Comparison of ENCODE assay signal across 1 cellular context in genomic region chr11:120511116-120511803, GRCh38.
TF ChIP-seq lines count a peak whose summit lies in the region.

A gene with protein sequence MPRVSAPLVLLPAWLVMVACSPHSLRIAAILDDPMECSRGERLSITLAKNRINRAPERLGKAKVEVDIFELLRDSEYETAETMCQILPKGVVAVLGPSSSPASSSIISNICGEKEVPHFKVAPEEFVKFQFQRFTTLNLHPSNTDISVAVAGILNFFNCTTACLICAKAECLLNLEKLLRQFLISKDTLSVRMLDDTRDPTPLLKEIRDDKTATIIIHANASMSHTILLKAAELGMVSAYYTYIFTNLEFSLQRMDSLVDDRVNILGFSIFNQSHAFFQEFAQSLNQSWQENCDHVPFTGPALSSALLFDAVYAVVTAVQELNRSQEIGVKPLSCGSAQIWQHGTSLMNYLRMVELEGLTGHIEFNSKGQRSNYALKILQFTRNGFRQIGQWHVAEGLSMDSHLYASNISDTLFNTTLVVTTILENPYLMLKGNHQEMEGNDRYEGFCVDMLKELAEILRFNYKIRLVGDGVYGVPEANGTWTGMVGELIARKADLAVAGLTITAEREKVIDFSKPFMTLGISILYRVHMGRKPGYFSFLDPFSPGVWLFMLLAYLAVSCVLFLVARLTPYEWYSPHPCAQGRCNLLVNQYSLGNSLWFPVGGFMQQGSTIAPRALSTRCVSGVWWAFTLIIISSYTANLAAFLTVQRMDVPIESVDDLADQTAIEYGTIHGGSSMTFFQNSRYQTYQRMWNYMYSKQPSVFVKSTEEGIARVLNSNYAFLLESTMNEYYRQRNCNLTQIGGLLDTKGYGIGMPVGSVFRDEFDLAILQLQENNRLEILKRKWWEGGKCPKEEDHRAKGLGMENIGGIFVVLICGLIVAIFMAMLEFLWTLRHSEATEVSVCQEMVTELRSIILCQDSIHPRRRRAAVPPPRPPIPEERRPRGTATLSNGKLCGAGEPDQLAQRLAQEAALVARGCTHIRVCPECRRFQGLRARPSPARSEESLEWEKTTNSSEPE (plus strand): TSS chr11:120511748. CDS start chr11:120660319, 148,571 bp downstream.

TF ChIP-seq in SK-N-SH, 30 proteins besides CTCF, POLR2A, EP300 and RAD21:
- TF ChIP-seq NRF1 (IDR thresholded peaks at IDR 0.05; ENCODE audit: low read depth, low read length), result peak; percentile 45
- TF ChIP-seq REST (IDR thresholded peaks at IDR 0.05; ENCODE audit: low read depth, low read length), result no peak
- no peak for TF ChIP-seq FOSL2 (IDR thresholded peaks at IDR 0.05; ENCODE audit: borderline replicate concordance, low read depth)
- TF ChIP-seq RCOR1 (IDR thresholded peaks at IDR 0.05; ENCODE audit: low read length), result 0 out of 2 replicates have a peak, but pooled peaks have one; percentile 15
- peak; percentile 97 for TF ChIP-seq SMC3 (IDR thresholded peaks at IDR 0.05; ENCODE audit: low read depth, low read length)
TF ChIP-seq in SK-N-SH: peak in this region for 3.
